Comparison of ENCODE assay signal across 10 cellular contexts in the genomic region with DNA sequence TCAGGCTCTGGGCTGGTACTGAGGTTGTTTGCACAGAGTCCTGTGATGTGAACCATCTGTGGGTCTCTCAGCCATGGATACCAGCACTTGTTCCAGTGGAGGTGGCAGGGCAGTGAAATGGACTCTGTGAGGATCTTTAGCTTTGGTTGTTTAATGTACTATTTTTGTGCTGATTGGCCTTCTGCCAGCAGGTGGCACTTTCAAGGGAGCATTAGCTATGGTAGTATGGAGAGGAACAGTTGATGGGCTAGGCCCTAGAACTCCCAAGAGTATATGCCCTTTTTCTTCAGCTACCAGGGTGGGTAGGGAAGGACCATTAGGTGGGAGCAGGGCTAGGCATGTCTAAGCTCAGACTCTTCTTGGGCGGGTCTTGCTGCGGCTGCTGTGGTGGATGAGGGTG.
DNase-seq lines count a peak whose midpoint lies in the region; ATAC-seq and TF ChIP-seq lines count a peak whose summit lies in the region.
"Had no signal": no experiment of that assay in that cellular context is flagged by ENCODE, and none has a peak within 500 bp of the region (broad histone marks: within the 10 kb centered on the region; RNA-seq: fewer than 3 reads in every experiment).

No MANE protein-coding gene starts in this region.

- TF ChIP-seq CTCF in Peyer's patch (IDR thresholded peaks at IDR 0.05) (no peak), transverse colon (IDR thresholded peaks at IDR 0.05) (no peak)

- H3K4me3 ChIP-seq in Peyer's patch (no peak overlapping the region), transverse colon (no peak overlapping the region)
- H3K4me3 ChIP-seq: psoas muscle had no signal

- no peaks in the 10 kb centered on the region for H3K4me1 ChIP-seq in Peyer's patch
- H3K4me1 ChIP-seq in transverse colon = no peaks in the 10 kb centered on the region
- H3K4me1 ChIP-seq: psoas muscle had no signal

- no peaks in the 10 kb centered on the region for H3K4me1 Mint-ChIP-seq in immature natural killer cell

- peaks cover 0 to 4% (median 2%) of the 10 kb centered on the region in 3 donors for H3K27me3 Mint-ChIP-seq in immature natural killer cell (ENCODE audit: low read depth in 3 of 3)

- intact Hi-C loops in transverse colon (cut with DNase I; ENCODE audit: low total_unique reads) = no loop called here

- H3K36me3 Mint-ChIP-seq in immature natural killer cell = no peaks in the 10 kb centered on the region

- H3K9me3 Mint-ChIP-seq in immature natural killer cell = no peaks in the 10 kb centered on the region

- DNase-seq in ELF-1 (ENCODE audit: low read depth, low spot score) = peak; percentile 18
- DNase-seq in RPMI8226 = peak; percentile 13
- peak in 2 of 3 donors; percentile 1 to 7 for DNase-seq in immature natural killer cell
- no peak for DNase-seq in Peyer's patch
- no peak for DNase-seq in NCI-H1105 (lab: John Stamatoyannopoulos, UW)
- DNase-seq in transverse colon = no peak
- DNase-seq: psoas muscle, SHP77 had no signal

- H3K27ac Mint-ChIP-seq in immature natural killer cell = no peak overlapping the region

- in situ Hi-C loops in transverse colon (cut with MboI; ENCODE audit: low pct_ligation_motif_present in 1 of 4, low pct_unique_long_range_greater_than_20kb in 1 of 4, low sequenced_read_pairs in 3 of 4) = no loop called here

- H3K27ac ChIP-seq in Peyer's patch (no peak overlapping the region), transverse colon (no peak overlapping the region)
- H3K27ac ChIP-seq: psoas muscle had no signal

- no peak for TF ChIP-seq EP300 in transverse colon (IDR thresholded peaks at IDR 0.05; ENCODE audit: low read depth)

- H3K36me3 ChIP-seq in Peyer's patch (no peaks in the 10 kb centered on the region), transverse colon (no peaks in the 10 kb centered on the region)

- H3K9me3 ChIP-seq in Peyer's patch (no peaks in the 10 kb centered on the region), transverse colon (no peaks in the 10 kb centered on the region)
- H3K9me3 ChIP-seq: psoas muscle had no signal

- no peak overlapping the region for H3K4me3 Mint-ChIP-seq in immature natural killer cell

- peak; percentile 62 for ATAC-seq in GM18861 (IDR thresholded peaks at IDR 0.05; ENCODE audit: unreplicated experiment)
- ATAC-seq in HG02642 (IDR thresholded peaks at IDR 0.05; ENCODE audit: poor library complexity, unreplicated experiment) = no peak
- ATAC-seq: psoas muscle had no signal

- H3K27me3 ChIP-seq in Peyer's patch = no peaks in the 10 kb centered on the region
- H3K27me3 ChIP-seq in transverse colon = no peaks in the 10 kb centered on the region

- 100% methylated on average over 2 of the region's 2 CpGs; no CpG with 5 or more reads in 1 of the 2 donors for WGBS in transverse colon (ENCODE audit: low coverage in 1 of 2), 2 donors

- no peak for TF ChIP-seq POLR2A in Peyer's patch (IDR thresholded peaks at IDR 0.05)
- no peak for TF ChIP-seq POLR2A in transverse colon (IDR thresholded peaks at IDR 0.05)

Comparison
In these comparisons a context has a peak if more than half of its experiments do, and no peak if none do; other contexts are left out.
1. DNase-seq: peak in ELF-1 (single experiment), RPMI8226 (single experiment) and immature natural killer cell (2 of 3); none in Peyer's patch (0 of 3), NCI-H1105 (single experiment) and transverse colon (single experiment).